Comparison of ENCODE assay signal across 1 cellular context in the genomic region with DNA sequence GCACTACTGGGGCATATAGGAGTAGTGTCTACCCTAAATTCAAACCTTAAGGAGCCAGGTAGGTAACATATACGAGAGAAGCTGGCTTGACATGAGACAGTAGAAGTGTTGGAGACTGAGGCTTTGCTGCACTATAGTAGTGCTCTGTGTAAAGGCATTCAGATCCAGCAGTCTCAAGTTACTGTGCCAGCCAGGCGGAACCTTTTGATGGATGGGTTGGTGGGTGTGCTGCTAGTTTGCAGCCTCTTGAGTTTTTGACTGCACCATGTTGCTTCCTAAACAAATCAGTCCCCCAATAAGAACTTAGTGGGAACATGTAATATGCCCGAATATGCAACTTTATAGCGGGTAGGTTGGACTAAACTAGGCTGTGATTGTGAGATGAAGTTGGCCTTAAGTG.
TF ChIP-seq lines count a peak whose summit lies in the region.

No MANE protein-coding gene starts in this region.

TF ChIP-seq in SK-N-SH, 30 proteins besides CTCF, POLR2A, EP300 and RAD21 (continued from another document):
- TF ChIP-seq, protein P1, sequence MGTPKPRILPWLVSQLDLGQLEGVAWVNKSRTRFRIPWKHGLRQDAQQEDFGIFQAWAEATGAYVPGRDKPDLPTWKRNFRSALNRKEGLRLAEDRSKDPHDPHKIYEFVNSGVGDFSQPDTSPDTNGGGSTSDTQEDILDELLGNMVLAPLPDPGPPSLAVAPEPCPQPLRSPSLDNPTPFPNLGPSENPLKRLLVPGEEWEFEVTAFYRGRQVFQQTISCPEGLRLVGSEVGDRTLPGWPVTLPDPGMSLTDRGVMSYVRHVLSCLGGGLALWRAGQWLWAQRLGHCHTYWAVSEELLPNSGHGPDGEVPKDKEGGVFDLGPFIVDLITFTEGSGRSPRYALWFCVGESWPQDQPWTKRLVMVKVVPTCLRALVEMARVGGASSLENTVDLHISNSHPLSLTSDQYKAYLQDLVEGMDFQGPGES (IDR thresholded peaks at IDR 0.05; ENCODE audit: low read depth, low read length) = no peak
